In the genomic region with DNA sequence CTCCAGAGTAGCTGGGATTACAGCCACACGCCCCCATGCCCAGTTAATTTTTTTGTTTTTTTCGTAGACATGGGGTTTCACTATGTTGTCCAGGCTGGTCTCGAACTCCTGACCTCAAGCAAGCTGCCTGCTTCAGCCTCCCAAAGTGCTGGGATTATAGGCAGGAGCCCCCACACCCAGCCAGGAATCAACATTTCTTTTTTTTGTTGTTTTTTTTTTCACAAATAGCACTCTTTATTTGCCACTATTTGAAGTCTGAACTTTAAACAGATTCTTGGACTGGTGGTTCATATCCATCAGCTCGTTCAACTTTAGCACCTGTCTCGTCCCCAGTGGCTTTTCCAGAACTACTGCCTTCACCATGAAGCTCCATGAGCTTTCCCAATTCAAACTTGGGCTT, we compare ENCODE assay signal across 1 cellular context.
TF ChIP-seq lines count a peak whose summit lies in the region.

No MANE protein-coding gene starts in this region.

TF ChIP-seq in HepG2, 621 proteins besides CTCF, POLR2A, EP300 and RAD21:
- TF ChIP-seq, protein P1, sequence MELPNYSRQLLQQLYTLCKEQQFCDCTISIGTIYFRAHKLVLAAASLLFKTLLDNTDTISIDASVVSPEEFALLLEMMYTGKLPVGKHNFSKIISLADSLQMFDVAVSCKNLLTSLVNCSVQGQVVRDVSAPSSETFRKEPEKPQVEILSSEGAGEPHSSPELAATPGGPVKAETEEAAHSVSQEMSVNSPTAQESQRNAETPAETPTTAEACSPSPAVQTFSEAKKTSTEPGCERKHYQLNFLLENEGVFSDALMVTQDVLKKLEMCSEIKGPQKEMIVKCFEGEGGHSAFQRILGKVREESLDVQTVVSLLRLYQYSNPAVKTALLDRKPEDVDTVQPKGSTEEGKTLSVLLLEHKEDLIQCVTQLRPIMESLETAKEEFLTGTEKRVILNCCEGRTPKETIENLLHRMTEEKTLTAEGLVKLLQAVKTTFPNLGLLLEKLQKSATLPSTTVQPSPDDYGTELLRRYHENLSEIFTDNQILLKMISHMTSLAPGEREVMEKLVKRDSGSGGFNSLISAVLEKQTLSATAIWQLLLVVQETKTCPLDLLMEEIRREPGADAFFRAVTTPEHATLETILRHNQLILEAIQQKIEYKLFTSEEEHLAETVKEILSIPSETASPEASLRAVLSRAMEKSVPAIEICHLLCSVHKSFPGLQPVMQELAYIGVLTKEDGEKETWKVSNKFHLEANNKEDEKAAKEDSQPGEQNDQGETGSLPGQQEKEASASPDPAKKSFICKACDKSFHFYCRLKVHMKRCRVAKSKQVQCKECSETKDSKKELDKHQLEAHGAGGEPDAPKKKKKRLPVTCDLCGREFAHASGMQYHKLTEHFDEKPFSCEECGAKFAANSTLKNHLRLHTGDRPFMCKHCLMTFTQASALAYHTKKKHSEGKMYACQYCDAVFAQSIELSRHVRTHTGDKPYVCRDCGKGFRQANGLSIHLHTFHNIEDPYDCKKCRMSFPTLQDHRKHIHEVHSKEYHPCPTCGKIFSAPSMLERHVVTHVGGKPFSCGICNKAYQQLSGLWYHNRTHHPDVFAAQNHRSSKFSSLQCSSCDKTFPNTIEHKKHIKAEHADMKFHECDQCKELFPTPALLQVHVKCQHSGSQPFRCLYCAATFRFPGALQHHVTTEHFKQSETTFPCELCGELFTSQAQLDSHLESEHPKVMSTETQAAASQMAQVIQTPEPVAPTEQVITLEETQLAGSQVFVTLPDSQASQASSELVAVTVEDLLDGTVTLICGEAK (IDR thresholded peaks at IDR 0.05), result peak; percentile 72
- TF ChIP-seq, protein P1 (CRISPR knock-in tag; IDR thresholded peaks at IDR 0.05), result peak; percentile 64; the same call in 1 of the 2 replicates
